Comparison of ENCODE assay signal across 16 cellular contexts in the genomic region with DNA sequence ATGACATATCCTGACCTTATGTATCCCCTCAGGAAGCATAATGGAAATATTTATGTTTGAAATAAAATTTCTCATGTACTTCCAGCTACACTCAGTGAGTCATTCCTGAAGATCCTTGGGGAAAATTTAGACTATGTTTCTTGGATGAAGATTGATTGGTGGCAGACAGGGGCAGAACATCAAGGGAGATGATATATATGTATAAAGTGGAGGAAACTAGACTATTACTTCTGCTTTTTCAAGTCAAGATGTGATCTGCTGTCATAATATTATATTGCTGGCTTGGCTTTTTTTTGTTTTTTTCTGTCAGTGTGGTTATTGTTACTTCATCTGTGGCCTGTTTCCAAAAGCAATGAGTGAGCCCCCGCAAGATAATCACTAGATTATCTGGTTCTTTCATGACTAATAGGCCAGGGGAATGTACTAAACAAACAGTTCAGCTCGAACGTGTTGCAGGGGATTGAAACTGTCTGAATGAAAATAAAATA.
DNase-seq lines count a peak whose midpoint lies in the region; ATAC-seq and TF ChIP-seq lines count a peak whose summit lies in the region.
"Had no signal": no experiment of that assay in that cellular context is flagged by ENCODE, and none has a peak within 500 bp of the region (broad histone marks: within the 10 kb centered on the region; RNA-seq: fewer than 3 reads in every experiment).

No MANE protein-coding gene starts in this region.

- H3K36me3 ChIP-seq in PC-3 (ENCODE audit: low read depth, low read length) (no peaks in the 10 kb centered on the region), trophoblast cell (ENCODE audit: control insufficient read depth in 1 of 2, insufficient read depth in 2 of 2, low read length in 2 of 2) (no peaks in the 10 kb centered on the region)
- H3K36me3 ChIP-seq: esophagus squamous epithelium, vagina had no signal

- H3K27me3 ChIP-seq in PC-3 (ENCODE audit: low read length): no peaks in the 10 kb centered on the region
- H3K27me3 ChIP-seq in trophoblast cell (ENCODE audit: insufficient read depth, low read length): no peaks in the 10 kb centered on the region
- H3K27me3 ChIP-seq: esophagus squamous epithelium, vagina had no signal

- no peaks in the 10 kb centered on the region for H3K9me3 ChIP-seq in PC-3 (ENCODE audit: low read length)
- no peaks in the 10 kb centered on the region for H3K9me3 ChIP-seq in trophoblast cell (ENCODE audit: insufficient read depth, low read depth, low read length)
- H3K9me3 ChIP-seq: esophagus squamous epithelium, vagina had no signal

- H4K12ac ChIP-seq in trophoblast cell (ENCODE audit: low read depth, low read length): no peak overlapping the region

- H2AK5ac ChIP-seq in trophoblast cell (ENCODE audit: low read length): no peak overlapping the region

- H3K4me2 ChIP-seq in PC-3 (ENCODE audit: low read length) (peak overlapping the region; percentile 81), trophoblast cell (ENCODE audit: low read length) (no peak overlapping the region)

- DNase-seq in GM03348 (ENCODE audit: low spot score) (peak; percentile 51), PC-3 (peak; percentile 88), epithelial cell of prostate (ENCODE audit: low read depth, low spot score) (peak; percentile 78), trophoblast cell (peak; percentile 8 to 14), pons (ENCODE audit: low spot score) (no peak), amygdala (lab: John Stamatoyannopoulos, UW) (no peak)
- DNase-seq in central memory CD4-positive, alpha-beta T cell: no peak
- DNase-seq in activated CD4-positive, alpha-beta memory T cell treated with anti-CD3 and anti-CD28 coated beads, Interleukin-2, amount 10 ng/mL, durations not matched to agents 7 days and 5 days: no peak
- DNase-seq: activated effector memory CD4-positive, alpha-beta T cell treated with anti-CD3 and anti-CD28 coated beads, Interleukin-2, amount 50 U/mL, for 16 hours; DMS79; esophagus squamous epithelium; NCI-H524 treated with DMSO at 0.1 percent for 48 hours; stimulated activated CD4-positive, alpha-beta T cell treated with anti-CD3 and anti-CD28 coated beads, Interleukin-4, amount 100 ng/mL, for 4 hours had no signal

- no peaks in the 10 kb centered on the region for H3K79me1 ChIP-seq in trophoblast cell (ENCODE audit: low read length)

- H3K27me3 Mint-ChIP-seq in activated CD4-positive, alpha-beta memory T cell treated with anti-CD3 and anti-CD28 coated beads, Interleukin-2, amount 10 ng/mL, durations not matched to agents 7 days and 5 days: no peaks in the 10 kb centered on the region

- peaks cover 8% of the 10 kb centered on the region for H3K4me1 Mint-ChIP-seq in activated CD4-positive, alpha-beta memory T cell treated with anti-CD3 and anti-CD28 coated beads, Interleukin-2, amount 10 ng/mL, durations not matched to agents 7 days and 5 days

- H3K27ac Mint-ChIP-seq in activated CD4-positive, alpha-beta memory T cell treated with anti-CD3 and anti-CD28 coated beads, Interleukin-2, amount 10 ng/mL, durations not matched to agents 7 days and 5 days: no peak overlapping the region

- no peaks in the 10 kb centered on the region for H3K9me3 Mint-ChIP-seq in activated CD4-positive, alpha-beta memory T cell treated with anti-CD3 and anti-CD28 coated beads, Interleukin-2, amount 10 ng/mL, durations not matched to agents 7 days and 5 days

- intact Hi-C loops in PC-3 (cut with micrococcal nuclease): loop anchor here (2.0 kb wide), 1 partner anchor 46 kb away; no protein-coding TSS in a partner anchor

- peak; percentile 80 for ATAC-seq in PC-3
- ATAC-seq: HepG2 had no signal

- no peak overlapping the region for H3K14ac ChIP-seq in trophoblast cell (ENCODE audit: low read length)

- peak overlapping the region; percentile 69; the same call in 1 of the 2 replicates for H3K9ac ChIP-seq in PC-3 (ENCODE audit: low read length)
- H3K9ac ChIP-seq in trophoblast cell (ENCODE audit: low read length): no peak overlapping the region

- H3F3A ChIP-seq in PC-3 (ENCODE audit: low read length, unreplicated experiment): no peaks in the 10 kb centered on the region

- no peak overlapping the region for H2BK12ac ChIP-seq in trophoblast cell (ENCODE audit: low read length)

- no peak overlapping the region for H3K4me3 Mint-ChIP-seq in activated CD4-positive, alpha-beta memory T cell treated with anti-CD3 and anti-CD28 coated beads, Interleukin-2, amount 10 ng/mL, durations not matched to agents 7 days and 5 days

- no peak overlapping the region for H4K8ac ChIP-seq in trophoblast cell (ENCODE audit: low read depth, low read length)

- H3K4me3 ChIP-seq in PC-3 (ENCODE audit: low read length) (peak overlapping the region; percentile 39; the same call in 1 of the 2 replicates), trophoblast cell (ENCODE audit: low read depth, low read length) (no peak overlapping the region)
- H3K4me3 ChIP-seq: esophagus squamous epithelium, vagina had no signal

- H3K36me3 Mint-ChIP-seq in activated CD4-positive, alpha-beta memory T cell treated with anti-CD3 and anti-CD28 coated beads, Interleukin-2, amount 10 ng/mL, durations not matched to agents 7 days and 5 days (ENCODE audit: low read depth): peaks cover 19% of the 10 kb centered on the region

- POLR2A ChIA-PET in PC-3 (lab: Charles Lee; ENCODE audit: unreplicated experiment): interaction anchor here (0.6 kb wide), 1 partner anchor 47 kb away, joined by 3 read pairs; no protein-coding TSS in a partner anchor
- POLR2A ChIA-PET in activated CD4-positive, alpha-beta memory T cell treated with anti-CD3 and anti-CD28 coated beads, Interleukin-2, amount 10 ng/mL, durations not matched to agents 7 days and 5 days (lab: Charles Lee): no interaction called here

- H3K27ac ChIP-seq in PC-3 (ENCODE audit: low read length) (peak overlapping the region; percentile 94), epithelial cell of prostate (peak overlapping the region; percentile 64), trophoblast cell (ENCODE audit: low read depth, low read length) (no peak overlapping the region)
- H3K27ac ChIP-seq: vagina, VCaP had no signal

- no peak overlapping the region for H3K4ac ChIP-seq in trophoblast cell (ENCODE audit: low read depth, low read length)

- no peak overlapping the region for H3K23ac ChIP-seq in trophoblast cell (ENCODE audit: low read length)

- CTCF ChIA-PET in PC-3 (lab: Charles Lee): interaction anchor here (0.5 to 1.0 kb wide), 2 partner anchors 8 to 1821 kb away, joined by 3 to 4 read pairs; no protein-coding TSS in a partner anchor
- CTCF ChIA-PET in activated CD4-positive, alpha-beta memory T cell treated with anti-CD3 and anti-CD28 coated beads, Interleukin-2, amount 10 ng/mL, durations not matched to agents 7 days and 5 days (lab: Charles Lee): no interaction called here

- no peak overlapping the region for H4K91ac ChIP-seq in trophoblast cell (ENCODE audit: low read depth, low read length)

- no peaks in the 10 kb centered on the region for H3K9me2 ChIP-seq in PC-3 (replicated peaks; ENCODE audit: low read length)

- H3K4me1 ChIP-seq in PC-3 (ENCODE audit: insufficient read depth, low read length): peaks cover 53% of the 10 kb centered on the region
- H3K4me1 ChIP-seq in trophoblast cell (ENCODE audit: control insufficient read depth in 1 of 2, insufficient read depth in 2 of 2, low read length in 2 of 2): no peaks in the 10 kb centered on the region
- H3K4me1 ChIP-seq: vagina had no signal

- no peak overlapping the region for H2BK5ac ChIP-seq in trophoblast cell (ENCODE audit: low read depth, low read length, poor library complexity)

- TF ChIP-seq CTCF in PC-3 (conservative IDR thresholded peaks at IDR 0.05; ENCODE audit: low read depth, low read length): no peak

- H3K18ac ChIP-seq in trophoblast cell (ENCODE audit: low read length): no peak overlapping the region

- no TSS peak for BruUV-seq in PC-3 (replicated peaks; lab: Mats Ljungman, UMichigan)

- H2AFZ ChIP-seq in PC-3 (ENCODE audit: low read length) (no peak overlapping the region), trophoblast cell (ENCODE audit: insufficient read depth, low read length, poor library complexity) (no peak overlapping the region)

- H3K79me2 ChIP-seq in PC-3 (ENCODE audit: low read length): no peaks in the 10 kb centered on the region
- no peaks in the 10 kb centered on the region for H3K79me2 ChIP-seq in trophoblast cell (ENCODE audit: control insufficient read depth, insufficient read depth, low read length, poor library complexity)

- no peaks in the 10 kb centered on the region for H4K20me1 ChIP-seq in PC-3 (ENCODE audit: low read length)

- no CpG with 5 or more reads among the region's 3 CpGs for WGBS in trophoblast cell (ENCODE audit: extremely low coverage, insufficient coverage, insufficient read length)

- no peak overlapping the region for H2BK120ac ChIP-seq in trophoblast cell (ENCODE audit: insufficient read depth, low read length, poor library complexity)

Comparison
In these comparisons a context has a peak if more than half of its experiments do, and no peak if none do; other contexts are left out.
1. DNase-seq: peak in GM03348 (single experiment), PC-3 (single experiment), epithelial cell of prostate (single experiment) and trophoblast cell (2 of 2); none in pons (single experiment), central memory CD4-positive, alpha-beta T cell (single experiment), amygdala (0 of 56) and activated CD4-positive, alpha-beta memory T cell treated with anti-CD3 and anti-CD28 coated beads, Interleukin-2, amount 10 ng/mL, durations not matched to agents 7 days and 5 days (single experiment).